ENCODE assay signal across 17 cellular contexts in genomic region chr2:20173496-20174402, GRCh38. TPM values are rescaled to one million over a fixed set of nuclear protein-coding genes. Genes with fewer than 3 reads are reported as not detected.
DNase-seq lines count a peak whose midpoint lies in the region; ATAC-seq, FAIRE-seq and TF ChIP-seq lines count a peak whose summit lies in the region.
"Had no signal": no experiment of that assay in that cellular context is flagged by ENCODE, and none has a peak within 500 bp of the region (broad histone marks: within the 10 kb centered on the region; RNA-seq: fewer than 3 reads in every experiment).

No MANE protein-coding gene starts in this region.

- no peaks in the 10 kb centered on the region for H3K9me3 Mint-ChIP-seq in endodermal cell
- H3K9me3 Mint-ChIP-seq in activated T-cell treated with anti-CD3 and anti-CD28 coated beads, Interleukin-2, amount 50 U/mL, for 24 hours = no peaks in the 10 kb centered on the region

- H3K9me3 ChIP-seq in Peyer's patch = no peaks in the 10 kb centered on the region
- H3K9me3 ChIP-seq in endodermal cell (ENCODE audit: control insufficient read depth, low read length) = no peaks in the 10 kb centered on the region
- no peaks in the 10 kb centered on the region for H3K9me3 ChIP-seq in HepG2 (ENCODE audit: low read length)
- no peaks in the 10 kb centered on the region for H3K9me3 ChIP-seq in stomach
- H3K9me3 ChIP-seq: HAP-1 had no signal

- peak in 2 of 3 donors; percentile 30 to 39 for DNase-seq in Peyer's patch
- peak; percentile 42 for DNase-seq in endodermal cell
- no peak for DNase-seq in HepG2 (ENCODE audit: low spot score)
- DNase-seq in stomach = peak; percentile 22
- DNase-seq in activated T-cell treated with anti-CD3 and anti-CD28 coated beads, Interleukin-2, amount 50 U/mL, for 24 hours = no peak
- DNase-seq: C1 segment of cervical spinal cord, MM.1S, NCI-H1092, NCI-H146, NCI-H2029 treated with DMSO at 0.1 percent for 48 hours, NCI-H2171, NCI-H526, PC-3 had no signal

- TF ChIP-seq CTCF in Peyer's patch (IDR thresholded peaks at IDR 0.05) (no peak), endodermal cell (conservative IDR thresholded peaks at IDR 0.05) (no peak), HepG2 (CRISPR knock-in tag; IDR thresholded peaks at IDR 0.05) (no peak), stomach (IDR thresholded peaks at IDR 0.05) (no peak)

- H3K36me3 ChIP-seq in Peyer's patch (no peaks in the 10 kb centered on the region), endodermal cell (ENCODE audit: control insufficient read depth, insufficient read depth, low read length) (no peaks in the 10 kb centered on the region), HepG2 (replicated peaks in 1 of 2; ENCODE audit: control insufficient read depth in 1 of 2, insufficient read depth in 2 of 2, low read length in 2 of 2) (no peaks in the 10 kb centered on the region), stomach (no peaks in the 10 kb centered on the region)
- H3K36me3 ChIP-seq: HAP-1 had no signal

- no peak for FAIRE-seq in HepG2 (lab: Jason Lieb, UNC)
- FAIRE-seq: D721Med had no signal

- no peak overlapping the region for H3K27ac ChIP-seq in Peyer's patch
- H3K27ac ChIP-seq in endodermal cell (ENCODE audit: low read depth, low read length) = no peak overlapping the region
- no peak overlapping the region for H3K27ac ChIP-seq in HepG2 (ENCODE audit: extremely low read length, insufficient read depth, low read length)
- no peak overlapping the region for H3K27ac ChIP-seq in stomach

- TF ChIP-seq RAD21 in HepG2 (CRISPR knock-in tag; IDR thresholded peaks at IDR 0.05) = no peak

- H3K27me3 ChIP-seq in Peyer's patch = no peaks in the 10 kb centered on the region
- H3K27me3 ChIP-seq in endodermal cell (ENCODE audit: control insufficient read depth, insufficient read depth, low read length, poor library complexity, severe bottlenecking) = no peaks in the 10 kb centered on the region
- no peaks in the 10 kb centered on the region for H3K27me3 ChIP-seq in HepG2 (ENCODE audit: control insufficient read depth in 1 of 2, insufficient read depth in 2 of 2, low read length in 2 of 2)
- no peaks in the 10 kb centered on the region for H3K27me3 ChIP-seq in stomach

- intact Hi-C loops in HepG2 (cut with micrococcal nuclease; ENCODE audit: unreplicated experiment) = loop anchor here (5.0 kb wide), 1 partner anchor 36 kb away; no protein-coding TSS in a partner anchor
- intact Hi-C loops in stomach (cut with DNase I; ENCODE audit: low total_unique reads) = no loop called here

- H4K20me1 ChIP-seq in HepG2 (ENCODE audit: insufficient read depth, low read length) = no peaks in the 10 kb centered on the region

- H3K9ac ChIP-seq in endodermal cell (ENCODE audit: extremely low read depth, low read length, poor library complexity, severe bottlenecking) = no peak overlapping the region
- H3K9ac ChIP-seq in HepG2 (ENCODE audit: insufficient read depth, low read depth, low read length) = no peak overlapping the region

- no peak for ATAC-seq in HepG2
- ATAC-seq in HG03571 (IDR thresholded peaks at IDR 0.05; ENCODE audit: unreplicated experiment) = no peak
- no peak for ATAC-seq in HG02938 (IDR thresholded peaks at IDR 0.05; ENCODE audit: unreplicated experiment)
- ATAC-seq: PC-3 had no signal

- POLR2A ChIA-PET in HepG2 (lab: Yijun Ruan, JAX) = interaction anchor here (1.1 to 1.6 kb wide), 4 partner anchors 11 to 52 kb away, joined by 3 to 8 read pairs (median 4); partner anchors contain the start of gene SDC1

- peaks cover 7% of the 10 kb centered on the region for H3K4me1 Mint-ChIP-seq in endodermal cell
- H3K4me1 Mint-ChIP-seq in activated T-cell treated with anti-CD3 and anti-CD28 coated beads, Interleukin-2, amount 50 U/mL, for 24 hours (ENCODE audit: low read depth) = no peaks in the 10 kb centered on the region

- H3K27me3 Mint-ChIP-seq in endodermal cell (ENCODE audit: insufficient read depth) = peaks cover 3% of the 10 kb centered on the region
- no peaks in the 10 kb centered on the region for H3K27me3 Mint-ChIP-seq in activated T-cell treated with anti-CD3 and anti-CD28 coated beads, Interleukin-2, amount 50 U/mL, for 24 hours

- no peak overlapping the region for H3K27ac Mint-ChIP-seq in endodermal cell
- H3K27ac Mint-ChIP-seq in activated T-cell treated with anti-CD3 and anti-CD28 coated beads, Interleukin-2, amount 50 U/mL, for 24 hours = no peak overlapping the region

- TF ChIP-seq POLR2A in Peyer's patch (IDR thresholded peaks at IDR 0.05) (no peak), HepG2 (IDR thresholded peaks at IDR 0.05; ENCODE audit: insufficient read depth in 1 of 2, low read depth in 2 of 2, low read length in 2 of 2) (no peak), stomach (IDR thresholded peaks at IDR 0.05) (no peak)

- no peaks in the 10 kb centered on the region for H3K79me2 ChIP-seq in HepG2 (ENCODE audit: insufficient read depth, low read length)

- 0 out of 2 replicates have a peak overlapping the region, but pooled peaks have one; percentile 70 for H3K4me2 ChIP-seq in HepG2 (ENCODE audit: low read depth, low read length)

- H3K36me3 Mint-ChIP-seq in endodermal cell (ENCODE audit: low read depth) = no peaks in the 10 kb centered on the region
- H3K36me3 Mint-ChIP-seq in activated T-cell treated with anti-CD3 and anti-CD28 coated beads, Interleukin-2, amount 50 U/mL, for 24 hours (ENCODE audit: low read depth) = no peaks in the 10 kb centered on the region

- peaks cover 0 to 8% (median 1%) of the 10 kb centered on the region in 4 donors for H3K4me1 ChIP-seq in Peyer's patch
- no peaks in the 10 kb centered on the region for H3K4me1 ChIP-seq in endodermal cell (ENCODE audit: control insufficient read depth, insufficient read depth, low read length)
- H3K4me1 ChIP-seq in HepG2 (ENCODE audit: insufficient read depth, low read length) = peaks cover 60% of the 10 kb centered on the region
- peaks cover 0 to 8% (median 5%) of the 10 kb centered on the region in 4 donors for H3K4me1 ChIP-seq in stomach
- H3K4me1 ChIP-seq: HAP-1 had no signal

- TF ChIP-seq EP300 in HepG2 (IDR thresholded peaks at IDR 0.05; ENCODE audit: low read depth in 2 of 2, low read length in 2 of 2) = no peak
- no peak for TF ChIP-seq EP300 in HepG2 (CRISPR knock-in tag; IDR thresholded peaks at IDR 0.05; ENCODE audit: borderline replicate concordance)
- no peak for TF ChIP-seq EP300 in stomach (IDR thresholded peaks at IDR 0.05)

- in situ Hi-C loops in HepG2 (cut with HindIII; ENCODE audit: extremely low pct_ligation_motif_present, low pct_unique_long_range_greater_than_20kb) = loop anchor here (5.0 kb wide), 1 partner anchor 36 kb away; no protein-coding TSS in a partner anchor

- H2AFZ ChIP-seq in HepG2 (ENCODE audit: low read length) = no peak overlapping the region

- CTCF ChIA-PET in HepG2 (lab: Yijun Ruan, JAX; ENCODE audit: low intra/inter-chr PET ratio, low total read pairs) = no interaction called here

- H3K4me3 ChIP-seq in Peyer's patch (no peak overlapping the region), endodermal cell (ENCODE audit: low read length) (no peak overlapping the region), HepG2 (replicated peaks in 1 of 3; ENCODE audit: insufficient read depth in 1 of 3, low read depth in 2 of 3, low read length in 3 of 3) (no peak overlapping the region), stomach (no peak overlapping the region)
- H3K4me3 ChIP-seq: HAP-1 had no signal

- H3K4me3 Mint-ChIP-seq in endodermal cell = no peak overlapping the region
- no peak overlapping the region for H3K4me3 Mint-ChIP-seq in activated T-cell treated with anti-CD3 and anti-CD28 coated beads, Interleukin-2, amount 50 U/mL, for 24 hours

- 88 to 96% methylated on average over 9 to 14 of the region's 14 CpGs for WGBS in endodermal cell (ENCODE audit: insufficient coverage in 1 of 2, insufficient read length in 1 of 2), 2 experiments
- WGBS in HepG2 (ENCODE audit: low lambda C conversion rate) = 69% methylated on average over 14 of the region's 14 CpGs
- WGBS in stomach, 5 donors = 79 to 84% (median 83%) methylated on average over 12 to 14 of the region's 14 CpGs

- BruUV-seq in HepG2 (replicated peaks; lab: Mats Ljungman, UMichigan) = no TSS peak

TF ChIP-seq in HepG2, 621 proteins besides CTCF, POLR2A, EP300 and RAD21 (continues in another document):
- TF ChIP-seq ZMAT3 (CRISPR knock-in tag; conservative IDR thresholded peaks at IDR 0.05) (no peak), ZNF331 (CRISPR knock-in tag; IDR thresholded peaks at IDR 0.05) (0 out of 2 replicates have a peak, but pooled peaks have one; percentile 22), KMT2A (CRISPR knock-in tag; IDR thresholded peaks at IDR 0.05) (no peak), TEAD3 (CRISPR knock-in tag; optimal IDR thresholded peaks at IDR 0.05; ENCODE audit: borderline replicate concordance) (peak; percentile 17), TAF1 (CRISPR knock-in tag; IDR thresholded peaks at IDR 0.05) (no peak), MAFG (CRISPR knock-in tag; IDR thresholded peaks at IDR 0.05) (no peak)

RNA-seq across cellular contexts. Expression of gene SDC1, which starts 51.2 kb away (rescaled TPM):
- total RNA-seq in Peyer's patch = 100 to 1,000 TPM in 3 of 4 donors, 10 to 100 TPM in 1; 25.6 to 343 (median 197) TPM
- total RNA-seq in endodermal cell = 10 to 100 TPM; 12.7 to 19.2 TPM
- polyA plus RNA-seq in endodermal cell (2013, experiment 1 of 2) = 36.9 TPM
- polyA plus RNA-seq in endodermal cell (2013, experiment 2 of 2) = 39.5 TPM
- total RNA-seq in HepG2 (2016; rRNA removed; fragmentation: Illumina TruSeq; extraction: Trizol) = 47.5 and 119 TPM in 2 replicates
- total RNA-seq in HepG2 (2016; cell fraction: cytosol; rRNA removed; fragmentation: Illumina TruSeq; extraction: Trizol; ENCODE audit: low read depth) = 9.3 and 11.1 TPM in 2 replicates
- total RNA-seq in HepG2 (2016; cell fraction: insoluble cytoplasmic fraction; rRNA removed; fragmentation: Illumina TruSeq; extraction: Trizol) = 45.4 and 119 TPM in 2 replicates
- total RNA-seq in HepG2 (2016; cell fraction: membrane; rRNA removed; fragmentation: Illumina TruSeq; extraction: Trizol) = 27.4 and 30.5 TPM in 2 replicates
- 90.3 and 111 TPM in 2 replicates for total RNA-seq in HepG2 (2016; cell fraction: nucleus; rRNA removed; fragmentation: Illumina TruSeq; extraction: Trizol)
- polyA plus RNA-seq in HepG2 (2011; rRNA removed) = 108 and 113 TPM in 2 replicates
- 78.7 and 130 TPM in 2 replicates for polyA plus RNA-seq in HepG2 (2011; cell fraction: cytosol; rRNA removed)
- polyA plus RNA-seq in HepG2 (2011; cell fraction: nucleus; rRNA removed) = 66.7 and 76.2 TPM in 2 replicates
- 44.8 and 48.6 TPM in 2 replicates for polyA plus RNA-seq in HepG2 (2012)
- 8.7 TPM in 2 replicates for polyA plus RNA-seq in HepG2 (2016; cell fraction: cytosol; fragmentation: Illumina TruSeq; extraction: Trizol; ENCODE audit: low read depth)
- polyA plus RNA-seq in HepG2 (2016; cell fraction: insoluble cytoplasmic fraction; fragmentation: Illumina TruSeq; extraction: Trizol; ENCODE audit: low read depth) = 49.7 and 54.3 TPM in 2 replicates
- 17.8 and 18.0 TPM in 2 replicates for polyA plus RNA-seq in HepG2 (2016; cell fraction: membrane; fragmentation: Illumina TruSeq; extraction: Trizol; ENCODE audit: low read depth)
- 156 and 173 TPM in 2 replicates for polyA plus RNA-seq in HepG2 (2016; cell fraction: nucleus; fragmentation: Illumina TruSeq; extraction: Trizol; ENCODE audit: insufficient read depth, low read depth)
- 13.0 and 159 TPM in 2 replicates for polyA minus RNA-seq in HepG2 (2011; rRNA and poly(A)+ RNA removed; ENCODE audit: low replicate concordance)
- 69.2 and 73.2 TPM in 2 replicates for polyA minus RNA-seq in HepG2 (2011; cell fraction: cytosol; rRNA and poly(A)+ RNA removed)
- 14.8 and 16.3 TPM in 2 replicates for polyA minus RNA-seq in HepG2 (2011; cell fraction: nucleus; rRNA and poly(A)+ RNA removed)
- total RNA-seq in stomach = 100 to 1,000 TPM in 1 of 5 donors, 10 to 100 TPM in 4; 21.0 to 140 (median 57.5) TPM
- polyA plus RNA-seq in stomach = 10 to 100 TPM; 16.0 to 82.9 (median 32.5) TPM

Comparison
In these comparisons a context has a peak if more than half of its experiments do, and no peak if none do; other contexts are left out.
1. DNase-seq: peak in Peyer's patch (2 of 3), endodermal cell (single experiment) and stomach (single experiment); none in HepG2 (single experiment) and activated T-cell treated with anti-CD3 and anti-CD28 coated beads, Interleukin-2, amount 50 U/mL, for 24 hours (single experiment).